Comparison of ENCODE assay signal across 9 cellular contexts in genomic region chr12:4307593-4308333, GRCh38. TPM values are rescaled to one million over a fixed set of nuclear protein-coding genes. Genes with fewer than 3 reads are reported as not detected.
A peak's percentile ranks its signal among the peaks of the same experiment; 100 is the strongest.
DNase-seq lines count a peak whose midpoint lies in the region; ATAC-seq and TF ChIP-seq lines count a peak whose summit lies in the region.
"Had no signal": no experiment of that assay in that cellular context is flagged by ENCODE, and none has a peak within 500 bp of the region (broad histone marks: within the 10 kb centered on the region; RNA-seq: fewer than 3 reads in every experiment).

No MANE protein-coding gene starts in this region.

- no CpG with 5 or more reads among the region's 25 CpGs for WGBS in iPS DF 6.9 (ENCODE audit: insufficient coverage, insufficient read length)

- no peaks in the 10 kb centered on the region for H3K9me3 Mint-ChIP-seq in CD4-positive, CD25-positive, alpha-beta regulatory T cell
- no peaks in the 10 kb centered on the region for H3K9me3 Mint-ChIP-seq in MCF 10A (ENCODE audit: unreplicated experiment)
- H3K9me3 Mint-ChIP-seq: T-cell had no signal

- H3K27ac Mint-ChIP-seq in CD4-positive, CD25-positive, alpha-beta regulatory T cell, result peak overlapping the region in 2 of 3 donors; percentile 38 to 48
- peak overlapping the region; percentile 36 for H3K27ac Mint-ChIP-seq in MCF 10A (ENCODE audit: low read depth, unreplicated experiment)

- TF ChIP-seq CTCF in HEK293 (tag by site-specific recombination; IDR thresholded peaks at IDR 0.05) (peak; percentile 92), MCF 10A (IDR thresholded peaks at IDR 0.05; ENCODE audit: unreplicated experiment) (peak; percentile 78), gastrocnemius medialis (IDR thresholded peaks at IDR 0.05 in 4 of 5, conservative IDR thresholded peaks at IDR 0.05 in 1 of 5) (peak; percentile 44 to 84 (median 63))

- H3K36me3 Mint-ChIP-seq in CD4-positive, CD25-positive, alpha-beta regulatory T cell, result peaks cover 25% of the 10 kb centered on the region
- H3K36me3 Mint-ChIP-seq in MCF 10A (ENCODE audit: insufficient read depth, unreplicated experiment), result peaks cover 31% of the 10 kb centered on the region

- H3K27me3 Mint-ChIP-seq in CD4-positive, CD25-positive, alpha-beta regulatory T cell, result no peaks in the 10 kb centered on the region
- H3K27me3 Mint-ChIP-seq in MCF 10A (ENCODE audit: insufficient read depth, unreplicated experiment), result peaks cover 12% of the 10 kb centered on the region
- H3K27me3 Mint-ChIP-seq: T-cell had no signal

- no peaks in the 10 kb centered on the region for H3K4me1 ChIP-seq in CD4-positive, CD25-positive, alpha-beta regulatory T cell (ENCODE audit: control insufficient read depth, insufficient read depth, low read length, poor library complexity, severe bottlenecking)
- H3K4me1 ChIP-seq in HEK293 (ENCODE audit: control insufficient read depth, insufficient read depth, low read length) (peaks cover 7% of the 10 kb centered on the region; the same call in 1 of the 2 replicates), iPS DF 6.9 (ENCODE audit: control insufficient read depth, insufficient read depth, low read length) (peaks cover 5% of the 10 kb centered on the region; the same call in 1 of the 2 replicates), gastrocnemius medialis (peaks cover 0 to 9% of the 10 kb centered on the region in 2 donors)

- peaks cover 4 to 15% (median 6%) of the 10 kb centered on the region in 4 donors for H3K4me1 Mint-ChIP-seq in CD4-positive, CD25-positive, alpha-beta regulatory T cell
- peaks cover 10% of the 10 kb centered on the region for H3K4me1 Mint-ChIP-seq in MCF 10A (ENCODE audit: insufficient read depth, unreplicated experiment)

- BruUV-seq in MCF 10A (replicated peaks; lab: Mats Ljungman, UMichigan), result no TSS peak

- CTCF ChIA-PET in HEK293 (lab: Yijun Ruan, JAX), result interaction anchor here (0.6 to 3.6 kb wide), 17 partner anchors 16 to 600 kb away, joined by 3 to 26 read pairs (median 3); no protein-coding TSS in a partner anchor
- CTCF ChIA-PET in MCF 10A (lab: Yijun Ruan, JAX), result interaction anchor here (0.5 to 2.8 kb wide), 38 partner anchors 9 to 679 kb away, joined by 3 to 24 read pairs (median 4); no protein-coding TSS in a partner anchor

- no peak for TF ChIP-seq POLR2A in gastrocnemius medialis (IDR thresholded peaks at IDR 0.05)

- intact Hi-C loops in MCF 10A (cut with micrococcal nuclease), result loop anchor here (1.0 to 5.0 kb wide), 3 partner anchors 115 to 451 kb away; no protein-coding TSS in a partner anchor
- intact Hi-C loops in gastrocnemius medialis (cut with DNase I; ENCODE audit: low total_unique reads), result loop anchor here (5.0 kb wide), 2 partner anchors 115 to 220 kb away; no protein-coding TSS in a partner anchor

- H3K27me3 ChIP-seq in CD4-positive, CD25-positive, alpha-beta regulatory T cell (ENCODE audit: control insufficient read depth, insufficient read depth, low read length), result no peaks in the 10 kb centered on the region
- no peaks in the 10 kb centered on the region for H3K27me3 ChIP-seq in iPS DF 6.9 (ENCODE audit: control insufficient read depth, insufficient read depth, low read length)
- H3K27me3 ChIP-seq in gastrocnemius medialis, result no peaks in the 10 kb centered on the region

- no peak overlapping the region for H3K4me3 Mint-ChIP-seq in CD4-positive, CD25-positive, alpha-beta regulatory T cell
- peak overlapping the region; percentile 60 for H3K4me3 Mint-ChIP-seq in MCF 10A (ENCODE audit: unreplicated experiment)
- H3K4me3 Mint-ChIP-seq: T-cell had no signal

- H3K4me3 ChIP-seq in CD4-positive, CD25-positive, alpha-beta regulatory T cell (ENCODE audit: low read depth, low read length), result no peak overlapping the region
- H3K4me3 ChIP-seq in HEK293 (ENCODE audit: low read depth, low read length) (peak overlapping the region; percentile 15), iPS DF 6.9 (ENCODE audit: low read length) (no peak overlapping the region), gastrocnemius medialis (peak overlapping the region in 2 of 4 donors; percentile 24 to 35)

- peaks cover 70% of the 10 kb centered on the region for H3K36me3 ChIP-seq in CD4-positive, CD25-positive, alpha-beta regulatory T cell (ENCODE audit: control insufficient read depth, insufficient read depth, low read length)
- peaks cover 0 to 12% of the 10 kb centered on the region in 2 experiments; a peak in 2 of 3 replicates for H3K36me3 ChIP-seq in HEK293 (ENCODE audit: control insufficient read depth in 2 of 2, insufficient read depth in 1 of 2, low read length in 2 of 2)
- H3K36me3 ChIP-seq in iPS DF 6.9 (ENCODE audit: control insufficient read depth, insufficient read depth, low read length), result peaks cover 4% of the 10 kb centered on the region; the same call in 1 of the 2 replicates
- H3K36me3 ChIP-seq in gastrocnemius medialis, result no peaks in the 10 kb centered on the region

- ATAC-seq in CD4-positive, CD25-positive, alpha-beta regulatory T cell (ENCODE audit: low read depth in 2 of 2), result no peak
- ATAC-seq in gastrocnemius medialis, result peak; percentile 95 to 98
- ATAC-seq in GM18873 (IDR thresholded peaks at IDR 0.05; ENCODE audit: low FRiP score, unreplicated experiment), result no peak

- POLR2A ChIA-PET in HEK293 (lab: Yijun Ruan, JAX) (interaction anchor here (0.7 kb wide), 1 partner anchor 10 kb away, joined by 3 read pairs; no protein-coding TSS in a partner anchor), MCF 10A (lab: Yijun Ruan, JAX) (interaction anchor here (0.6 to 1.9 kb wide), 6 partner anchors 10 to 177 kb away, joined by 3 to 4 read pairs (median 3); partner anchors contain the start of gene CCND2)

- no peak overlapping the region for H3K27ac ChIP-seq in CD4-positive, CD25-positive, alpha-beta regulatory T cell (ENCODE audit: insufficient read depth, low read length, poor library complexity, severe bottlenecking)
- H3K27ac ChIP-seq in HEK293 (ENCODE audit: extremely low read depth, low read depth, low read length) (0 out of 2 replicates have a peak overlapping the region, but pooled peaks have one; percentile 41), iPS DF 6.9 (ENCODE audit: low read length) (no peak overlapping the region), gastrocnemius medialis (no peak overlapping the region)

- in situ Hi-C loops in gastrocnemius medialis (cut with MboI; ENCODE audit: low sequenced_read_pairs in 4 of 4), result loop anchor here (10.0 to 25.0 kb wide), 2 partner anchors 217 to 230 kb away; partner anchors contain the start of gene RAD51AP1 (in 2 of the 4)

- no peaks in the 10 kb centered on the region for H3K9me3 ChIP-seq in CD4-positive, CD25-positive, alpha-beta regulatory T cell (ENCODE audit: control insufficient read depth in 2 of 2, low read length in 2 of 2)
- H3K9me3 ChIP-seq in HEK293 (ENCODE audit: control insufficient read depth, insufficient read depth, low read depth, low read length) (no peaks in the 10 kb centered on the region), iPS DF 6.9 (ENCODE audit: control insufficient read depth, insufficient read depth, low read length) (no peaks in the 10 kb centered on the region), gastrocnemius medialis (no peaks in the 10 kb centered on the region)

- DNase-seq in CD4-positive, CD25-positive, alpha-beta regulatory T cell, result no peak
- DNase-seq in NCI-H69 (lab: John Stamatoyannopoulos, UW) (peak; percentile 94), MCF 10A (ENCODE audit: unreplicated experiment) (peak; percentile 88), iPS DF 6.9 (ENCODE audit: low read depth, low spot score) (peak; percentile 82), gastrocnemius medialis (peak; percentile 38 to 62), OCI-M1 (lab: John Stamatoyannopoulos, UW) (no peak)
- DNase-seq: T-cell had no signal

TF ChIP-seq in HEK293, 187 proteins besides CTCF, POLR2A, EP300 and RAD21 (continues in another document):
- TF ChIP-seq ZNF23 (tag by site-specific recombination; IDR thresholded peaks at IDR 0.05; ENCODE audit: borderline replicate concordance) (no peak), ZFHX2 (tag by site-specific recombination; conservative IDR thresholded peaks at IDR 0.05) (peak; percentile 51; the same call in 1 of the 2 replicates), ZBTB17 (tag by site-specific recombination; IDR thresholded peaks at IDR 0.05) (peak; percentile 84), ZNF501 (tag by site-specific recombination; IDR thresholded peaks at IDR 0.05) (peak; percentile 58; the same call in 1 of the 2 replicates), ZIC2 (tag by site-specific recombination; IDR thresholded peaks at IDR 0.05) (peak; percentile 69), ZNF660 (tag by site-specific recombination; IDR thresholded peaks at IDR 0.05) (peak; percentile 55), ZBTB6 (tag by site-specific recombination; IDR thresholded peaks at IDR 0.05) (0 out of 2 replicates have a peak, but pooled peaks have one; percentile 15)

RNA-seq across cellular contexts. Expression of gene TIGAR, which starts 13.2 kb away (rescaled TPM):
- total RNA-seq in CD4-positive, CD25-positive, alpha-beta regulatory T cell, result 13.3 TPM
- polyA plus RNA-seq in CD4-positive, CD25-positive, alpha-beta regulatory T cell, result 1 to 10 TPM; 2.1 to 7.1 (median 5.6) TPM
- total RNA-seq in MCF 10A (2022) (44.0 and 45.8 TPM in 2 replicates), gastrocnemius medialis (1 to 10 TPM; 4.4 to 8.3 (median 6.7) TPM)

RNA-seq across cellular contexts. Expression of gene CCND2, which starts 34.2 kb away (rescaled TPM):
- 206 TPM for total RNA-seq in CD4-positive, CD25-positive, alpha-beta regulatory T cell
- polyA plus RNA-seq in CD4-positive, CD25-positive, alpha-beta regulatory T cell, result 10 to 100 TPM; 51.8 to 67.1 (median 62.9) TPM
- total RNA-seq in MCF 10A (2022) (62.2 and 70.9 TPM in 2 replicates), gastrocnemius medialis (1 to 10 TPM; 2.7 to 5.6 (median 3.2) TPM)

Comparison
In these comparisons a context has a peak if more than half of its experiments do, and no peak if none do; other contexts are left out.
1. ATAC-seq: peak in gastrocnemius medialis (2 of 2); none in CD4-positive, CD25-positive, alpha-beta regulatory T cell (0 of 2) and GM18873 (single experiment).
2. DNase-seq: peak in NCI-H69 (single experiment), MCF 10A (single experiment), iPS DF 6.9 (single experiment) and gastrocnemius medialis (2 of 2); none in CD4-positive, CD25-positive, alpha-beta regulatory T cell (0 of 3) and OCI-M1 (single experiment).
3. Peak in every context shown above with its lines, with median percentiles within 50 percentile points of each other: CTCF ChIP-seq.